ENCODE assay signal across 1 cellular context in genomic region chr3:20537234-20537633, GRCh38.
TF ChIP-seq lines count a peak whose summit lies in the region.

No MANE protein-coding gene starts in this region.

TF ChIP-seq in K562, 482 proteins besides CTCF, POLR2A, EP300 and RAD21 (continued from another document):
- TF ChIP-seq ARID3B (CRISPR knock-in tag; IDR thresholded peaks at IDR 0.05; ENCODE audit: borderline replicate concordance) (no peak), ZNF316 (IDR thresholded peaks at IDR 0.05) (peak; percentile 86), GMEB1 (CRISPR knock-in tag; IDR thresholded peaks at IDR 0.05) (no peak), NFE2 (IDR thresholded peaks at IDR 0.05; ENCODE audit: low read depth) (peak; percentile 78)
TF ChIP-seq in K562: peak in this region for 11.
